Comparison of ENCODE assay signal across 8 cellular contexts in genomic region chr17:38429476-38430100, GRCh38. TPM values are rescaled to one million over a fixed set of nuclear protein-coding genes. Genes with fewer than 3 reads are reported as not detected.
A peak's percentile ranks its signal among the peaks of the same experiment; 100 is the strongest.
DNase-seq lines count a peak whose midpoint lies in the region; ATAC-seq, FAIRE-seq and TF ChIP-seq lines count a peak whose summit lies in the region.

No MANE protein-coding gene starts in this region.

- H3K4me1 ChIP-seq in DND-41 (ENCODE audit: insufficient read depth, low read length): peaks cover 53% of the 10 kb centered on the region

- peaks cover 29% of the 10 kb centered on the region for H4K20me1 ChIP-seq in DND-41 (ENCODE audit: insufficient read depth, low read length)

- H3K4me2 ChIP-seq in DND-41 (ENCODE audit: insufficient read depth, low read length): peak overlapping the region; percentile 95

- peak overlapping the region; percentile 80 for H3K9ac ChIP-seq in DND-41 (ENCODE audit: low read depth, low read length)

- TF ChIP-seq POLR2A in GM12891 (IDR thresholded peaks at IDR 0.05; ENCODE audit: low read depth, low read length) (no peak), erythroblast (IDR thresholded peaks at IDR 0.05; ENCODE audit: low read length) (no peak)

- H3K4me3 ChIP-seq in DND-41 (ENCODE audit: low read depth in 1 of 2, low read length in 2 of 2) (peak overlapping the region in 1 of 2 experiments; percentile 75; a peak in 3 of 4 replicates), WI38 (ENCODE audit: low read depth, low read length) (peak overlapping the region; percentile 88), fibroblast of mammary gland (ENCODE audit: control insufficient read depth, low read depth, low read length) (peak overlapping the region; percentile 65)

- DNase-seq in DND-41 (no peak), fibroblast of mammary gland (ENCODE audit: low read depth) (no peak), retina (peak; percentile 42), NCI-H1930 (lab: John Stamatoyannopoulos, UW) (no peak), GM12891 (ENCODE audit: insufficient read length, low spot score) (no peak), erythroblast (lab: John Stamatoyannopoulos, UW) (no peak)

- no peak for ATAC-seq in DND-41 (ENCODE audit: insufficient read depth, low read depth)
- ATAC-seq in HG03565 (IDR thresholded peaks at IDR 0.05; ENCODE audit: unreplicated experiment): no peak

- peak overlapping the region; percentile 86 for H3K27ac ChIP-seq in DND-41 (ENCODE audit: low read length)

- H2AFZ ChIP-seq in DND-41 (ENCODE audit: low read depth, low read length): no peak overlapping the region

- peaks cover 12% of the 10 kb centered on the region for H3K36me3 ChIP-seq in DND-41 (ENCODE audit: insufficient read depth, low read length)

- TF ChIP-seq CTCF in DND-41 (IDR thresholded peaks at IDR 0.05; ENCODE audit: borderline replicate concordance, extremely low read depth, low read length, poor library complexity, severe bottlenecking) (no peak), WI38 (IDR thresholded peaks at IDR 0.05; ENCODE audit: low read depth, low read length) (no peak), fibroblast of mammary gland (conservative IDR thresholded peaks at IDR 0.05; ENCODE audit: control insufficient read depth, insufficient read depth, low read depth, low read length) (no peak)

- no peaks in the 10 kb centered on the region for H3K9me3 ChIP-seq in DND-41 (ENCODE audit: insufficient read depth, low read length, severe bottlenecking)

- no peaks in the 10 kb centered on the region for H3K27me3 ChIP-seq in DND-41 (ENCODE audit: insufficient read depth, low read length, poor library complexity)

- FAIRE-seq in GM12891 (lab: Jason Lieb, UNC): no peak

- peaks cover 78% of the 10 kb centered on the region for H3K79me2 ChIP-seq in DND-41 (ENCODE audit: insufficient read depth, low read length)

TF ChIP-seq in GM12891, 5 proteins besides CTCF, POLR2A, EP300 and RAD21:
- no peak for TF ChIP-seq PAX5 (IDR thresholded peaks at IDR 0.05; ENCODE audit: insufficient read depth, low read length, severe bottlenecking)
- no peak for TF ChIP-seq POU2F2 (IDR thresholded peaks at IDR 0.05; ENCODE audit: low read depth, low read length)
- no peak for TF ChIP-seq TAF1 (IDR thresholded peaks at IDR 0.05; ENCODE audit: low read depth, low read length)
- TF ChIP-seq POLR2AphosphoS5 (IDR thresholded peaks at IDR 0.05; ENCODE audit: low read depth, low read length): no peak
- TF ChIP-seq SPI1 (IDR thresholded peaks at IDR 0.05; ENCODE audit: low read depth, low read length): no peak

RNA-seq across cellular contexts. Expression of gene ARHGAP23, which starts 1.3 kb away (rescaled TPM):
- polyA plus RNA-seq in GM12891 (2012; ENCODE audit: low read depth, missing spikeins): 1.6 TPM
